Comparison of ENCODE assay signal across 9 cellular contexts in the genomic region with DNA sequence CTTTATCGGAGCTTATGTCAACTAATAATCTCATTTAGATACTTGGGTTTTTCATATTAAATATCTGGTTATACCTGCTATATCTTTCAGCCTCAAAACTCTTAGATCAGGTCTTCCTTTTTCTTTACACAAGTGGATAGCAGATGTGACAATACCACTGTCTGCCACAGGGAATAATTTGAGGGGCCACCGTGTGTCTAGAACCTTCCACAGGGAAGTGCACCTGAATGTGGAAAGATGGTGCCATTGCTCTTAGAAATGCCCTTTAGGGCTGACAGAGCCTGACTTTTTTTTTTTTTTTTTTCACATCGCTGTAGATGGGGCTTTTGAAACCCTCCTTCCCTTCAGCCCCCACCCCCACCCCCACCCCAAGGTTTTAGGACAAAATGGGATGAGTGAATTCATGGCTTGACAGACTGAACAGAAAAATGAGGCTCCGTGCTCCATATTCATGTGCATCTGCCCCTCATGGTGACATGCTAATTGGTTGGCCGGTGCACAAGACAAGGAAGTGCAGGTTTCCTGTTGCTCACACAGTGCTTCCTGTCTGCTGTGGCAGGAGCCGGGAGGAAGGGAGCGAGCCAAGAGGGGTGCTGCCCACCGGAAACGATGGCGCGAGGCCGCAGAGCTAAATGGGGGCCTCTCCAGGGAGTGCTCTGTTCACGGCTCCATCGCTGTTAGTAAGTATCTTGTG.
DNase-seq lines count a peak whose midpoint lies in the region; ATAC-seq and TF ChIP-seq lines count a peak whose summit lies in the region.
"Had no signal": no experiment of that assay in that cellular context is flagged by ENCODE, and none has a peak within 500 bp of the region (broad histone marks: within the 10 kb centered on the region; RNA-seq: fewer than 3 reads in every experiment).

No MANE protein-coding gene starts in this region.

- no peaks in the 10 kb centered on the region for H3K36me3 ChIP-seq in GM06990 (ENCODE audit: control insufficient read depth, insufficient read depth, low read length)

- peak overlapping the region; percentile 61 for H3K4me3 ChIP-seq in GM06990 (replicated peaks; ENCODE audit: low read depth, low read length)

- ATAC-seq in GM21717 (IDR thresholded peaks at IDR 0.05; ENCODE audit: unreplicated experiment), result peak; percentile 97
- ATAC-seq in left cardiac atrium, result peak; percentile 88
- ATAC-seq: HCT116 had no signal

- no peaks in the 10 kb centered on the region for H3K27me3 ChIP-seq in GM06990 (replicated peaks; ENCODE audit: control insufficient read depth, insufficient read depth, low read length)

- no peak for TF ChIP-seq CTCF in GM06990 (IDR thresholded peaks at IDR 0.05; ENCODE audit: insufficient read depth, low read length, poor library complexity, severe bottlenecking)

- intact Hi-C loops in left cardiac atrium (cut with DNase I), result no loop called here

- DNase-seq in GM06990 (ENCODE audit: extremely low read depth, insufficient read length), result peak; percentile 69
- DNase-seq in MV-4-11 (lab: John Stamatoyannopoulos, UW), result peak; percentile 86
- DNase-seq in activated T-cell treated with anti-CD3 and anti-CD28 coated beads for 24 hours (ENCODE audit: low read depth), result peak; percentile 56
- peak; percentile 80 for DNase-seq in left cardiac atrium
- DNase-seq in stimulated activated CD8-positive, alpha-beta memory T cell treated with anti-CD3 and anti-CD28 coated beads, Interleukin-2, amount 100 ng/mL, for 48 hours (ENCODE audit: low read depth in 2 of 2), result peak; percentile 54 to 63
- DNase-seq in NCI-H82 treated with DMSO at 0.1 percent for 48 hours (lab: John Stamatoyannopoulos, UW; ENCODE audit: unreplicated experiment), result no peak
- DNase-seq in NCI-H1092 treated with DMSO at 0.1 percent for 48 hours (lab: John Stamatoyannopoulos, UW), result no peak

Comparison
In these comparisons a context has a peak if more than half of its experiments do, and no peak if none do; other contexts are left out.
1. DNase-seq: peak in GM06990 (single experiment), MV-4-11 (single experiment), activated T-cell treated with anti-CD3 and anti-CD28 coated beads for 24 hours (single experiment), left cardiac atrium (single experiment) and stimulated activated CD8-positive, alpha-beta memory T cell treated with anti-CD3 and anti-CD28 coated beads, Interleukin-2, amount 100 ng/mL, for 48 hours (2 of 2); none in NCI-H82 treated with DMSO at 0.1 percent for 48 hours (single experiment) and NCI-H1092 treated with DMSO at 0.1 percent for 48 hours (single experiment).